8 cellular contexts compared by ENCODE assay signal in the genomic region with DNA sequence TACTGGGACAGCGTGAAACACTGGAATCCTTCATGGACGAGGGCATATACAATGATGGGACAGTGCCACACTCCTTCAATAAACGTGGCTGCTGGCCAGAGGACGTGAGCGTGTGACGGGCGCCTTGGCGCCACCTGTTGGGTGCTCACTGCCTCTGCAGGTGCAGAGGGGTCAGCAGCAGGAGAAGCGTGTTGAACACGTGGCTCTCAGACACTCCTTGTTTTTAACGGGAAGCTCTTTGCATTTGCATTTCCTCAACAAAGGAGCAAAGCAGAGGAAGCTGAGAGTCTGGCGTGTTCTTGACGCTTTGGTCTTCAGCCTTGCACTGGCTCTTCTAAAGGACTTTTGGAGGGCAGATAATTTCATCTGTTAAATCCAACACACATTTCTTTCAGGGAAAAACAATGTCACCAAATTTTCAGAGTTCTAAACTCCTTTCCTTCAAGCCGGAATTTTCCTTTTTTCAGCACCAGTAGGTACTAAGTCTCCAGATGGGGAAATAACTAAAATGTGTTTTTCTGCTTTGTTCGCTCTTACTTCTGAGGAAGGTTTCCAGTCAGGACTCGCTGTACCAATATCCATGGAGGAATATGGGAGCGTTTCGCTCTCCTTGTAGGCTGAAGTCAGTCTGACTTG. TPM values are rescaled to one million over a fixed set of nuclear protein-coding genes. Genes with fewer than 3 reads are reported as not detected.
A peak's percentile ranks its signal among the peaks of the same experiment; 100 is the strongest.
DNase-seq lines count a peak whose midpoint lies in the region; ATAC-seq and TF ChIP-seq lines count a peak whose summit lies in the region.

No MANE protein-coding gene starts in this region.

- peak; percentile 98 for TF ChIP-seq CTCF in fibroblast of mammary gland (conservative IDR thresholded peaks at IDR 0.05; ENCODE audit: control insufficient read depth, insufficient read depth, low read depth, low read length)
- TF ChIP-seq CTCF in nephron (IDR thresholded peaks at IDR 0.05; ENCODE audit: unreplicated experiment in 3 of 3): peak; percentile 80 to 92 (median 89)

- no peaks in the 10 kb centered on the region for H3K27me3 Mint-ChIP-seq in activated T-helper 1 cell treated with anti-CD3 and anti-CD28 coated beads, Interleukin-12 subunit alpha, Interleukin-12 subunit beta, Interleukin-2, Interleukin-4 antibody, amounts not matched to agents 30 ng/mL and 10 ng/mL and 1 ng/mL, durations not matched to agents 14 hours and 24 hours and 36 hours (ENCODE audit: insufficient read depth)
- H3K27me3 Mint-ChIP-seq in nephron (ENCODE audit: low read depth): no peaks in the 10 kb centered on the region

- no peaks in the 10 kb centered on the region for H3K9me3 Mint-ChIP-seq in activated T-helper 1 cell treated with anti-CD3 and anti-CD28 coated beads, Interleukin-12 subunit alpha, Interleukin-12 subunit beta, Interleukin-2, Interleukin-4 antibody, amounts not matched to agents 30 ng/mL and 10 ng/mL and 1 ng/mL, durations not matched to agents 14 hours and 24 hours and 36 hours
- no peaks in the 10 kb centered on the region for H3K9me3 Mint-ChIP-seq in nephron

- intact Hi-C loops in activated T-helper 1 cell treated with anti-CD3 and anti-CD28 coated beads, Interleukin-12 subunit alpha, Interleukin-12 subunit beta, Interleukin-2, Interleukin-4 antibody, amounts not matched to agents 30 ng/mL and 10 ng/mL and 1 ng/mL, durations not matched to agents 14 hours and 24 hours and 36 hours (cut with micrococcal nuclease): loop anchor here (1.0 to 10.0 kb wide), 6 partner anchors 41 to 701 kb away; a partner anchor contains a TSS

- peaks cover 16% of the 10 kb centered on the region for H3K4me1 Mint-ChIP-seq in activated T-helper 1 cell treated with anti-CD3 and anti-CD28 coated beads, Interleukin-12 subunit alpha, Interleukin-12 subunit beta, Interleukin-2, Interleukin-4 antibody, amounts not matched to agents 30 ng/mL and 10 ng/mL and 1 ng/mL, durations not matched to agents 14 hours and 24 hours and 36 hours (ENCODE audit: low read depth)
- H3K4me1 Mint-ChIP-seq in nephron: peaks cover 26% of the 10 kb centered on the region

- H3K4me3 ChIP-seq in fibroblast of mammary gland (ENCODE audit: control insufficient read depth, low read depth, low read length): no peak overlapping the region

- peak overlapping the region; percentile 51 for H3K4me3 Mint-ChIP-seq in activated T-helper 1 cell treated with anti-CD3 and anti-CD28 coated beads, Interleukin-12 subunit alpha, Interleukin-12 subunit beta, Interleukin-2, Interleukin-4 antibody, amounts not matched to agents 30 ng/mL and 10 ng/mL and 1 ng/mL, durations not matched to agents 14 hours and 24 hours and 36 hours
- peak overlapping the region; percentile 21 to 53 (median 41) for H3K4me3 Mint-ChIP-seq in nephron

- peaks cover 26% of the 10 kb centered on the region for H3K36me3 Mint-ChIP-seq in activated T-helper 1 cell treated with anti-CD3 and anti-CD28 coated beads, Interleukin-12 subunit alpha, Interleukin-12 subunit beta, Interleukin-2, Interleukin-4 antibody, amounts not matched to agents 30 ng/mL and 10 ng/mL and 1 ng/mL, durations not matched to agents 14 hours and 24 hours and 36 hours (ENCODE audit: low read depth)
- H3K36me3 Mint-ChIP-seq in nephron (ENCODE audit: low read depth): peaks cover 43% of the 10 kb centered on the region

- peak; percentile 48 for ATAC-seq in stimulated activated naive CD8-positive, alpha-beta T cell treated with anti-CD3 and anti-CD28 coated beads, Interleukin-15, Interleukin-2, amounts not matched to agents 100 U/mL and 50 U/mL, for 24 hours
- no peak for ATAC-seq in HG02981 (IDR thresholded peaks at IDR 0.05; ENCODE audit: unreplicated experiment)

- DNase-seq in DMS79 (lab: John Stamatoyannopoulos, UW) (peak; percentile 28), KG1 (lab: John Stamatoyannopoulos, UW) (peak; percentile 65), RPMI7951 (ENCODE audit: low read depth) (peak; percentile 76), fibroblast of mammary gland (ENCODE audit: low read depth) (peak; percentile 85)
- peak; percentile 68 for DNase-seq in activated T-helper 1 cell treated with anti-CD3 and anti-CD28 coated beads, Interleukin-12 subunit alpha, Interleukin-12 subunit beta, Interleukin-2, Interleukin-4 antibody, amounts not matched to agents 30 ng/mL and 10 ng/mL and 1 ng/mL, durations not matched to agents 14 hours and 24 hours and 36 hours (ENCODE audit: low spot score)
- peak; percentile 75 for DNase-seq in stimulated activated naive CD8-positive, alpha-beta T cell treated with anti-CD3 and anti-CD28 coated beads, Interleukin-15, Interleukin-2, amounts not matched to agents 100 U/mL and 50 U/mL, for 24 hours

- peak overlapping the region; percentile 75 for H3K27ac Mint-ChIP-seq in activated T-helper 1 cell treated with anti-CD3 and anti-CD28 coated beads, Interleukin-12 subunit alpha, Interleukin-12 subunit beta, Interleukin-2, Interleukin-4 antibody, amounts not matched to agents 30 ng/mL and 10 ng/mL and 1 ng/mL, durations not matched to agents 14 hours and 24 hours and 36 hours
- H3K27ac Mint-ChIP-seq in nephron: peak overlapping the region; percentile 75 to 94 (median 82)

RNA-seq across cellular contexts. Expression of a gene that starts 2.9 kb away (rescaled TPM):
- total RNA-seq in RPMI7951 (2014; rRNA removed; shearing (Covaris generic)): 22.4 and 24.6 TPM in 2 replicates
- 38.7 and 43.8 TPM in 2 replicates for total RNA-seq in activated T-helper 1 cell treated with anti-CD3 and anti-CD28 coated beads, Interleukin-12 subunit alpha, Interleukin-12 subunit beta, Interleukin-2, Interleukin-4 antibody, amounts not matched to agents 30 ng/mL and 10 ng/mL and 1 ng/mL, durations not matched to agents 14 hours and 24 hours and 36 hours

RNA-seq across cellular contexts. Expression of a gene that starts 41.2 kb away (rescaled TPM):
- total RNA-seq in RPMI7951 (2014; rRNA removed; shearing (Covaris generic)): 67.6 and 89.9 TPM in 2 replicates
- 76.4 and 82.2 TPM in 2 replicates for total RNA-seq in activated T-helper 1 cell treated with anti-CD3 and anti-CD28 coated beads, Interleukin-12 subunit alpha, Interleukin-12 subunit beta, Interleukin-2, Interleukin-4 antibody, amounts not matched to agents 30 ng/mL and 10 ng/mL and 1 ng/mL, durations not matched to agents 14 hours and 24 hours and 36 hours

Comparison
In these comparisons a context has a peak if more than half of its experiments do, and no peak if none do; other contexts are left out.
1. DNase-seq: peak in every context shown above with its lines; median percentile 85 in fibroblast of mammary gland; 76 in RPMI7951; 75 in stimulated activated naive CD8-positive, alpha-beta T cell treated with anti-CD3 and anti-CD28 coated beads, Interleukin-15, Interleukin-2, amounts not matched to agents 100 U/mL and 50 U/mL, for 24 hours; 68 in activated T-helper 1 cell treated with anti-CD3 and anti-CD28 coated beads, Interleukin-12 subunit alpha, Interleukin-12 subunit beta, Interleukin-2, Interleukin-4 antibody, amounts not matched to agents 30 ng/mL and 10 ng/mL and 1 ng/mL, durations not matched to agents 14 hours and 24 hours and 36 hours; 65 in KG1; 28 in DMS79.